1 cellular context compared by ENCODE assay signal in the genomic region with DNA sequence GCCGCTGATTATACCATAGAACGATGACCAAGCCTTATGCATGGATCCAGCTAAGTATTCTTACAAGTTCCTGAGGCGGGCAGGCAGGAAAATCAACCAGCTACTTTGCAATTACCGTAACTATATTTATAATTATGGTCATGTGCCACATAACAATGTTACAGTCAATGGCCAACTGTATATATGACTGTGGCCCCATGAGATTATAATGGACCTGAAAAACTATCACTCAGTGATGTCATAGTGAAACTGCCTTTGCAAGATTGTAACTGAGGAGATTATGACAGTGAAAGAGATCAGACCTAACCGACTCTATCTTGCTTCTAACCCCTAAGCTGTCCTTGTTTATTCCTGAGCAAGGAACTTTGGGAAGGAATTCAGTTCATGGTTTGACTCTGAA.
TF ChIP-seq lines count a peak whose summit lies in the region.

No MANE protein-coding gene starts in this region.

TF ChIP-seq in GM12878, 131 proteins besides CTCF, POLR2A, EP300 and RAD21 (continued from another document):
- TF ChIP-seq ATF3 (IDR thresholded peaks at IDR 0.05; ENCODE audit: borderline replicate concordance, extremely low read depth, low read depth, low read length) (no peak), DPF2 (IDR thresholded peaks at IDR 0.05) (0 out of 2 replicates have a peak, but pooled peaks have one; percentile 45), BHLHE40 (IDR thresholded peaks at IDR 0.05; ENCODE audit: borderline replicate concordance in 1 of 2, low read depth in 2 of 2, low read length in 1 of 2) (peak; percentile 18 to 70; a peak in 2 of 4 replicates), ZZZ3 (IDR thresholded peaks at IDR 0.05; ENCODE audit: control insufficient read depth, insufficient read length, low read depth) (no peak), NFIC (IDR thresholded peaks at IDR 0.05; ENCODE audit: low read depth, low read length) (peak; percentile 31; the same call in 1 of the 2 replicates), KDM1A (IDR thresholded peaks at IDR 0.05; ENCODE audit: borderline replicate concordance) (no peak), BMI1 (IDR thresholded peaks at IDR 0.05; ENCODE audit: borderline replicate concordance) (no peak), STAT3 (IDR thresholded peaks at IDR 0.05; ENCODE audit: low read depth, low read length) (no peak), YBX1 (IDR thresholded peaks at IDR 0.05) (no peak)
- TF ChIP-seq, protein P1, sequence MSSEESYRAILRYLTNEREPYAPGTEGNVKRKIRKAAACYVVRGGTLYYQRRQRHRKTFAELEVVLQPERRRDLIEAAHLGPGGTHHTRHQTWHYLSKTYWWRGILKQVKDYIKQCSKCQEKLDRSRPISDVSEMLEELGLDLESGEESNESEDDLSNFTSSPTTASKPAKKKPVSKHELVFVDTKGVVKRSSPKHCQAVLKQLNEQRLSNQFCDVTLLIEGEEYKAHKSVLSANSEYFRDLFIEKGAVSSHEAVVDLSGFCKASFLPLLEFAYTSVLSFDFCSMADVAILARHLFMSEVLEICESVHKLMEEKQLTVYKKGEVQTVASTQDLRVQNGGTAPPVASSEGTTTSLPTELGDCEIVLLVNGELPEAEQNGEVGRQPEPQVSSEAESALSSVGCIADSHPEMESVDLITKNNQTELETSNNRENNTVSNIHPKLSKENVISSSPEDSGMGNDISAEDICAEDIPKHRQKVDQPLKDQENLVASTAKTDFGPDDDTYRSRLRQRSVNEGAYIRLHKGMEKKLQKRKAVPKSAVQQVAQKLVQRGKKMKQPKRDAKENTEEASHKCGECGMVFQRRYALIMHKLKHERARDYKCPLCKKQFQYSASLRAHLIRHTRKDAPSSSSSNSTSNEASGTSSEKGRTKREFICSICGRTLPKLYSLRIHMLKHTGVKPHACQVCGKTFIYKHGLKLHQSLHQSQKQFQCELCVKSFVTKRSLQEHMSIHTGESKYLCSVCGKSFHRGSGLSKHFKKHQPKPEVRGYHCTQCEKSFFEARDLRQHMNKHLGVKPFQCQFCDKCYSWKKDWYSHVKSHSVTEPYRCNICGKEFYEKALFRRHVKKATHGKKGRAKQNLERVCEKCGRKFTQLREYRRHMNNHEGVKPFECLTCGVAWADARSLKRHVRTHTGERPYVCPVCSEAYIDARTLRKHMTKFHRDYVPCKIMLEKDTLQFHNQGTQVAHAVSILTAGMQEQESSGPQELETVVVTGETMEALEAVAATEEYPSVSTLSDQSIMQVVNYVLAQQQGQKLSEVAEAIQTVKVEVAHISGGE (CRISPR knock-in tag; IDR thresholded peaks at IDR 0.05): no peak
- TF ChIP-seq, protein P2, sequence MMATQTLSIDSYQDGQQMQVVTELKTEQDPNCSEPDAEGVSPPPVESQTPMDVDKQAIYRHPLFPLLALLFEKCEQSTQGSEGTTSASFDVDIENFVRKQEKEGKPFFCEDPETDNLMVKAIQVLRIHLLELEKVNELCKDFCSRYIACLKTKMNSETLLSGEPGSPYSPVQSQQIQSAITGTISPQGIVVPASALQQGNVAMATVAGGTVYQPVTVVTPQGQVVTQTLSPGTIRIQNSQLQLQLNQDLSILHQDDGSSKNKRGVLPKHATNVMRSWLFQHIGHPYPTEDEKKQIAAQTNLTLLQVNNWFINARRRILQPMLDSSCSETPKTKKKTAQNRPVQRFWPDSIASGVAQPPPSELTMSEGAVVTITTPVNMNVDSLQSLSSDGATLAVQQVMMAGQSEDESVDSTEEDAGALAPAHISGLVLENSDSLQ (IDR thresholded peaks at IDR 0.05): no peak
